ENCODE assay signal across 8 cellular contexts in genomic region chr14:53109028-53109687, GRCh38.
DNase-seq lines count a peak whose midpoint lies in the region; ATAC-seq lines count a peak whose summit lies in the region.

No MANE protein-coding gene starts in this region.

- no peaks in the 10 kb centered on the region for H3K27me3 Mint-ChIP-seq in effector memory CD8-positive, alpha-beta T cell

- H3K36me3 Mint-ChIP-seq in effector memory CD8-positive, alpha-beta T cell (ENCODE audit: insufficient read depth) = peaks cover 4% of the 10 kb centered on the region

- DNase-seq in activated naive CD4-positive, alpha-beta T cell treated with Interleukin-2 at 50 U/mL for 16 hours = peak; percentile 64
- DNase-seq in activated naive CD4-positive, alpha-beta T cell (lab: John Stamatoyannopoulos, UW) = no peak
- peak; percentile 21 for DNase-seq in T follicular helper cell (ENCODE audit: low read depth)
- DNase-seq in effector memory CD8-positive, alpha-beta T cell = peak; percentile 32 to 39 (median 35)
- DNase-seq in stimulated activated CD8-positive, alpha-beta memory T cell treated with anti-CD3 and anti-CD28 coated beads, Interleukin-12 subunit alpha, Interleukin-12 subunit beta, amount 100 ng/mL, for 1 hour (ENCODE audit: low read depth) = peak; percentile 11
- no peak for DNase-seq in COR-L47 (lab: John Stamatoyannopoulos, UW)
- DNase-seq in posterior cingulate gyrus = no peak

- H3K9me3 Mint-ChIP-seq in effector memory CD8-positive, alpha-beta T cell = no peaks in the 10 kb centered on the region

- intact Hi-C loops in posterior cingulate gyrus (cut with DNase I) = no loop called here

- H3K4me3 Mint-ChIP-seq in effector memory CD8-positive, alpha-beta T cell = no peak overlapping the region

- H3K27ac Mint-ChIP-seq in effector memory CD8-positive, alpha-beta T cell = no peak overlapping the region

- peak; percentile 90 for ATAC-seq in HG03097 (IDR thresholded peaks at IDR 0.05; ENCODE audit: low FRiP score, unreplicated experiment)
- ATAC-seq in effector memory CD8-positive, alpha-beta T cell (replicated peaks) = peak; percentile 87

- H3K4me1 Mint-ChIP-seq in effector memory CD8-positive, alpha-beta T cell (ENCODE audit: low read depth in 2 of 2) = peaks cover 0 to 19% of the 10 kb centered on the region in 2 donors

Comparison
In these comparisons a context has a peak if more than half of its experiments do, and no peak if none do; other contexts are left out.
1. DNase-seq: peak in activated naive CD4-positive, alpha-beta T cell treated with Interleukin-2 at 50 U/mL for 16 hours (single experiment), T follicular helper cell (single experiment), effector memory CD8-positive, alpha-beta T cell (3 of 3) and stimulated activated CD8-positive, alpha-beta memory T cell treated with anti-CD3 and anti-CD28 coated beads, Interleukin-12 subunit alpha, Interleukin-12 subunit beta, amount 100 ng/mL, for 1 hour (single experiment); none in activated naive CD4-positive, alpha-beta T cell (0 of 4), COR-L47 (single experiment) and posterior cingulate gyrus (0 of 10).